ENCODE assay signal across 1 cellular context in the genomic region with DNA sequence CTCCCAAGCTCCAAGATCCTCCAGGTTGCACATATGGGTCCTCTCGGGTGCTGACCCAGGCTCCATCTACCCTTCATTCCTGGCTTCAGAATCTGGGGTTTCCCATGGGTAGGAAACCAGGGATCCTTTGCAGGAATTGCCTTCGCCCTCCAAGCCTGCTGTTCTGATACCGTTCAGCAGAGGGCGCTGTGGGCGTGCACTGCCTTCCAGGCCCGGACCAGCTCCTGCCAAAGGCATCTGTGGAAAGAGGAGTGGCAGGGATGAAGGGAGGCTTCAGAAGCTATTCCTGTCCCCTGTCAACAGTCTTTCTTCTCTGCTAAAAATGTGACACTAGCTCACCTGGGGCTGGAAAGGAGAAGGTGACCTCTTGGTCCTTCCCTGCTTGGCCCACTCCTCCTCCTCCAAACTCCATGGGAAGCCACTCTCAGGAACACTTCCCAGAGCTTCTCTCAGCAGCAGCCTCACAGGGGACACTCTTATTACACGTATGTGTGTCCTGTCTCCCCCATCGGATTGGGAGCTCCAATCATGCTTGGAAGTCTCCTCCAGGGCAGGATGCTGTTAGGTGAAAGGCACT.
TF ChIP-seq lines count a peak whose summit lies in the region.

No MANE protein-coding gene starts in this region.

TF ChIP-seq in HepG2, 621 proteins besides CTCF, POLR2A, EP300 and RAD21 (continued from another document):
- TF ChIP-seq, protein P1, sequence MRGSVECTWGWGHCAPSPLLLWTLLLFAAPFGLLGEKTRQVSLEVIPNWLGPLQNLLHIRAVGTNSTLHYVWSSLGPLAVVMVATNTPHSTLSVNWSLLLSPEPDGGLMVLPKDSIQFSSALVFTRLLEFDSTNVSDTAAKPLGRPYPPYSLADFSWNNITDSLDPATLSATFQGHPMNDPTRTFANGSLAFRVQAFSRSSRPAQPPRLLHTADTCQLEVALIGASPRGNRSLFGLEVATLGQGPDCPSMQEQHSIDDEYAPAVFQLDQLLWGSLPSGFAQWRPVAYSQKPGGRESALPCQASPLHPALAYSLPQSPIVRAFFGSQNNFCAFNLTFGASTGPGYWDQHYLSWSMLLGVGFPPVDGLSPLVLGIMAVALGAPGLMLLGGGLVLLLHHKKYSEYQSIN (CRISPR knock-in tag; IDR thresholded peaks at IDR 0.05; ENCODE audit: borderline replicate concordance) = no peak
- TF ChIP-seq XRCC5 (optimal IDR thresholded peaks at IDR 0.05; ENCODE audit: low read length) (peak; percentile 41), MIER3 (CRISPR knock-in tag; IDR thresholded peaks at IDR 0.05; ENCODE audit: borderline replicate concordance) (no peak), SMC3 (IDR thresholded peaks at IDR 0.05; ENCODE audit: low read length) (peak; percentile 48), RFX5 (IDR thresholded peaks at IDR 0.05; ENCODE audit: low read depth, low read length) (0 out of 2 replicates have a peak, but pooled peaks have one; percentile 5), STAG1 (CRISPR knock-in tag; IDR thresholded peaks at IDR 0.05) (peak; percentile 79)
